ENCODE assay signal across 24 cellular contexts in genomic region chr19:41433171-41433570, GRCh38. TPM values are rescaled to one million over a fixed set of nuclear protein-coding genes. Genes with fewer than 3 reads are reported as not detected.
"Had no signal": no experiment of that assay in that cellular context is flagged by ENCODE, and none has a peak within 500 bp of the region (broad histone marks: within the 10 kb centered on the region; RNA-seq: fewer than 3 reads in every experiment).

No MANE protein-coding gene starts in this region.

- H2AFZ ChIP-seq: hepatocyte had no signal

- H3K4me2 ChIP-seq: hepatocyte had no signal

- H3K27ac ChIP-seq: body of pancreas, foreskin keratinocyte, hepatocyte, sigmoid colon, upper lobe of left lung had no signal

- H3K9me3 ChIP-seq: body of pancreas, sigmoid colon, upper lobe of left lung had no signal

- H3K4me3 ChIP-seq: body of pancreas, hepatocyte, sigmoid colon, upper lobe of left lung had no signal

- DNase-seq: activated B cell treated with CpG ODN at 0.5 μM for 24 hours; activated CD4-positive, alpha-beta T cell treated with anti-CD3 and anti-CD28 coated beads for 36 hours; activated CD4-positive, alpha-beta T cell treated with anti-CD3 and anti-CD28 coated beads, Interleukin-2, amount 50 U/mL, for 48 hours; activated effector memory CD4-positive, alpha-beta T cell treated with Interleukin-2 at 50 U/mL for 16 hours; activated naive CD4-positive, alpha-beta T cell treated with anti-CD3 and anti-CD28 coated beads, Interleukin-2, amount 50 U/mL, for 16 hours; activated naive CD8-positive, alpha-beta T cell treated with anti-CD3 and anti-CD28 coated beads, Interleukin-2, amount 50 U/mL, for 24 hours; activated T-cell treated with anti-CD3 and anti-CD28 coated beads, Interleukin-2, amount 50 U/mL, for 48 hours; body of pancreas; effector CD4-positive, alpha-beta T cell; foreskin keratinocyte; immature natural killer cell; kidney glomerular epithelial cell; nephron progenitor cell; nucleus accumbens; sigmoid colon; stimulated activated CD4-positive, alpha-beta T cell treated with anti-CD3 and anti-CD28 coated beads, Interleukin-2, amount 100 ng/mL, for 48 hours; stimulated activated naive CD4-positive, alpha-beta T cell treated with Interleukin-2 at 50 U/mL for 16 hours; T1000 had no signal

- H3K27me3 ChIP-seq: body of pancreas, foreskin keratinocyte, hepatocyte, sigmoid colon, upper lobe of left lung had no signal

- H3K4me1 ChIP-seq: foreskin keratinocyte had no signal

RNA-seq across cellular contexts. Expression of gene ERICH4, which starts 9.8 kb away (rescaled TPM):
- total RNA-seq: activated B cell treated with CpG ODN at 0.5 μM for 24 hours; activated CD4-positive, alpha-beta T cell treated with anti-CD3 and anti-CD28 coated beads for 36 hours; body of pancreas; foreskin keratinocyte; glomerular endothelial cell; liver; mononuclear cell; renal cortical epithelial cell; sigmoid colon; upper lobe of left lung had no signal
- polyA plus RNA-seq: foreskin keratinocyte, immature natural killer cell, liver, sigmoid colon had no signal
